In genomic region chr1:174273190-174273589, GRCh38 we compare ENCODE assay signal across 23 cellular contexts.
"Had no signal": no experiment of that assay in that cellular context is flagged by ENCODE, and none has a peak within 500 bp of the region (broad histone marks: within the 10 kb centered on the region; RNA-seq: fewer than 3 reads in every experiment).

No MANE protein-coding gene starts in this region.

- H3K4me1 ChIP-seq: breast epithelium, SJSA1 had no signal

- H3K4me3 ChIP-seq: breast epithelium, SJSA1 had no signal

- DNase-seq: activated CD4-positive, alpha-beta T cell treated with anti-CD3 and anti-CD28 coated beads for 4 hours; activated CD8-positive, alpha-beta memory T cell treated with anti-CD3 and anti-CD28 coated beads, Interleukin-2, amount 50 U/mL, for 48 hours; activated CD8-positive, alpha-beta T cell treated with anti-CD3 and anti-CD28 coated beads for 36 hours; activated effector memory CD4-positive, alpha-beta T cell treated with Interleukin-2 at 50 U/mL for 16 hours; activated naive CD4-positive, alpha-beta T cell; activated T-cell treated with anti-CD3 and anti-CD28 coated beads, Interleukin-2, amount 50 U/mL, for 1 hour; aorta; caudate nucleus; NCI-H1092 treated with DMSO at 0.1 percent for 48 hours; NCI-H1417 treated with DMSO at 0.1 percent for 48 hours; NCI-H1694; NCI-H2029 treated with DMSO at 0.1 percent for 48 hours; NCI-H345; NCI-H510A; NCI-H69; NK-92 treated with Interleukin-12 subunit alpha and Interleukin-12 subunit beta, amount 100 ng/mL, for 24 hours; PC-3; SHP77 had no signal

- ATAC-seq: activated CD4-positive, CD25-positive, alpha-beta regulatory T cell treated with anti-CD3 and anti-CD28 coated beads, Interleukin-2, amount 50 U/mL, for 24 hours; activated CD8-positive, alpha-beta T cell treated with anti-CD3 and anti-CD28 coated beads for 36 hours; PC-3; SK-N-SH treated with all-trans-retinoic acid at 6 μM for 48 hours had no signal

- FAIRE-seq: RCC 7860 had no signal

- H3K9me3 ChIP-seq: breast epithelium, SJSA1 had no signal

- H3K27ac ChIP-seq: breast epithelium, SJSA1 had no signal

- H3K27me3 ChIP-seq: breast epithelium, SJSA1 had no signal

- H3K36me3 ChIP-seq: breast epithelium, SJSA1 had no signal
